ENCODE assay signal across 9 cellular contexts in the genomic region with DNA sequence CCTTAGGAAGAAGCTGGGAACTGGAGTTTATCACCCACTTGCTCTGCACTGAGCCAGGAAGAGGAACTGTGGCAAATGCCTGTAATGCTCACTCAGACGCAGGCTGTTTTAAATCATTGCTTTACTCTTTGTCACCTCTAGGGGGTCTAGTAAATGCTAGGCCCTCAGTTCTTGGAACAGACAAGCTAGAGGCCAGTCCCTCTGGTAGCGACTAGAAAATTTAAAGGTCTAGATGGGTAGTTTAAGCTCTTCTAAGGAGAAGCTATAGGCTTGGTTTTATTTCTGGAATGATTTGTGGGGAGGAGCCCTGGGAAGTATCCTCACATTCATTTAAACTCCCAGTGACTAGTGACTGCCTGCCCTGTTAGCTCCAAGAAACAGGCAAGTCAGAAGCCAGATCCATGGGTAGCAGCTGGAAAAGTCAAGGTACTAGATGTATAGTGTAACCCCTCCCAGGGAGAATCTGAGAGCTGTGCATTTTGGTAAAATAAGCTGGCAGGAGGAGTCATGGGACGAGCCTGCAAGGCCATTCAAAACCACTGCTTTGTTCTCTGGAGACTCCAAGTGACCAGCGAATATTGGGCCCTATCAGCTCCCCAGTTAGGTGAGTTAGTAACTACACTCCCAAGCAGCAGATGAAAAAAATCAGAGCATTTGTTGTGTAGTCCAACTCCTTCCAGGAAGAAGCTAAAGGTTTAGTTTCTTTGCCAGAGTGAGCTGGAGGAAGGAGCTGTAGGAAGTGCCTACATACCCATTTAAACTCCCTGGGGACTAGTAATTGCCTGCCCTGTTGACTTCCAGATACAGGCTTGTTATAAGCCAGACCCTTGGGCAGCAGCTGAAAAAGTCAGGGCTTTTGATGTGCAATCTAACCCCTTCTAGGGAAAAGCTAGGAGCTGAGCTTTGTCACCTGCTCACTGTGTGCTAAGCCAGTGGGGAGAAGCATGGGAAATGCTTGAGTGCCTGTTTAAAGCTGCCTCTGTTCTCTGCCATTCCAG.
DNase-seq lines count a peak whose midpoint lies in the region; ATAC-seq and TF ChIP-seq lines count a peak whose summit lies in the region.
"Had no signal": no experiment of that assay in that cellular context is flagged by ENCODE, and none has a peak within 500 bp of the region (broad histone marks: within the 10 kb centered on the region; RNA-seq: fewer than 3 reads in every experiment).

No MANE protein-coding gene starts in this region.

- DNase-seq in EL (peak; percentile 15), GM20000 (ENCODE audit: low spot score) (peak; percentile 28), WERI-Rb-1 (no peak), AG08396 (ENCODE audit: low spot score) (no peak), COR-L47 (lab: John Stamatoyannopoulos, UW) (no peak), GOT3 (lab: John Stamatoyannopoulos, UW) (no peak), substantia nigra (lab: John Stamatoyannopoulos, UW) (no peak)

- no peak overlapping the region for H3K4me3 ChIP-seq in WERI-Rb-1 (ENCODE audit: low read depth, low read length)
- H3K4me3 ChIP-seq: SJSA1 had no signal

- TF ChIP-seq CTCF in GM20000 (IDR thresholded peaks at IDR 0.05; ENCODE audit: extremely low read depth, missing control alignments), result peak; percentile 14
- 0 out of 2 replicates have a peak, but pooled peaks have one; percentile 35 for TF ChIP-seq CTCF in WERI-Rb-1 (IDR thresholded peaks at IDR 0.05; ENCODE audit: low read depth, low read length)

- H3K9me3 ChIP-seq in WERI-Rb-1 (ENCODE audit: severe bottlenecking), result no peaks in the 10 kb centered on the region
- H3K9me3 ChIP-seq: SJSA1 had no signal

- peak; percentile 97 for ATAC-seq in HG03520 (IDR thresholded peaks at IDR 0.05; ENCODE audit: unreplicated experiment)

- H3K27me3 ChIP-seq in WERI-Rb-1 (ENCODE audit: insufficient read depth, low read depth, severe bottlenecking), result no peaks in the 10 kb centered on the region
- H3K27me3 ChIP-seq: SJSA1 had no signal

- H3K27ac ChIP-seq in WERI-Rb-1 (no peak overlapping the region), substantia nigra (ENCODE audit: low read depth, low read length, poor library complexity, severe bottlenecking) (no peak overlapping the region)
- H3K27ac ChIP-seq: SJSA1 had no signal

- no peaks in the 10 kb centered on the region for H3K36me3 ChIP-seq in WERI-Rb-1
- H3K36me3 ChIP-seq: SJSA1 had no signal

Comparison
In these comparisons a context has a peak if more than half of its experiments do, and no peak if none do; other contexts are left out.
1. DNase-seq: peak in EL (single experiment) and GM20000 (single experiment); none in WERI-Rb-1 (single experiment), AG08396 (single experiment), COR-L47 (single experiment), GOT3 (single experiment) and substantia nigra (0 of 49).